24 cellular contexts compared by ENCODE assay signal in the genomic region with DNA sequence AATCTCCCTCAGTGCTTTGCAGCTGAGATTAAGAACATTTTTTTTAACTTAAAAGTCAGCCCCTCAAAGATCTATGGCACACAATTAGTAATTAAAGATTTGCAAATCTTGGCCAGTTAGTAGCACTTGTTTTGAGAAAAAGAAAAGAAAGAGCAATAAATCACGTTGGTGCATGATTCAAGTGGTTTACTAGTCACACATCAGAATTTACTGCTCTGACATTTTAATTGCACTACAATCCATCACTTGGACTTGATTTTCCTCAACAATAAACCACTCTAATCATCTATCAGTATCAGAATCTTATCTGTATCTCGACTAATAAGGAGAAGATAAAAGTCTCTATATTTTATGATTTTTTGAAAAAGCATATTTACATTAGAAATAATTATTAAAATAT.
DNase-seq lines count a peak whose midpoint lies in the region; ATAC-seq, FAIRE-seq and TF ChIP-seq lines count a peak whose summit lies in the region.
"Had no signal": no experiment of that assay in that cellular context is flagged by ENCODE, and none has a peak within 500 bp of the region (broad histone marks: within the 10 kb centered on the region; RNA-seq: fewer than 3 reads in every experiment).

No MANE protein-coding gene starts in this region.

- peak; percentile 67 for FAIRE-seq in G401.6 (lab: Jason Lieb, UNC)
- no peak for FAIRE-seq in H54 (lab: Jason Lieb, UNC)
- FAIRE-seq: A549, D721Med, GM12891, GM18507 had no signal

- H3K79me2 ChIP-seq in OCI-LY7 (ENCODE audit: insufficient read depth, low read depth, low read length) = no peaks in the 10 kb centered on the region

- BruUV-seq in OCI-LY7 (replicated peaks; lab: Mats Ljungman, UMichigan) = no TSS peak

- ATAC-seq in GM21381 (IDR thresholded peaks at IDR 0.05; ENCODE audit: unreplicated experiment) (no peak), HG03439 (IDR thresholded peaks at IDR 0.05; ENCODE audit: unreplicated experiment) (no peak)
- ATAC-seq: A549 had no signal

- no peak overlapping the region for H3K4me3 ChIP-seq in OCI-LY7 (ENCODE audit: low read depth, low read length, poor library complexity, severe bottlenecking)
- H3K4me3 ChIP-seq: A549; BLaER1 treated with 17β-estradiol and CSF1 and Interleukin-3, amounts not matched to agents 10 nM and 100 nM; GM23248; HAP-1 had no signal

- H3K27ac ChIP-seq in OCI-LY7 (ENCODE audit: low read depth, low read length, poor library complexity, severe bottlenecking) = no peak overlapping the region
- H3K27ac ChIP-seq: A549; BLaER1 treated with 17β-estradiol and CSF1 and Interleukin-3, amounts not matched to agents 10 nM and 100 nM; GM23248 had no signal

- H3K9me3 ChIP-seq in OCI-LY7 (ENCODE audit: low read length) = no peaks in the 10 kb centered on the region
- H3K9me3 ChIP-seq: A549; BE2C; BLaER1 treated with 17β-estradiol and CSF1 and Interleukin-3, amounts not matched to agents 10 nM and 100 nM; HAP-1 had no signal

- TF ChIP-seq POLR2A in H54 (IDR thresholded peaks at IDR 0.05; ENCODE audit: low read depth, low read length) = no peak

- no peaks in the 10 kb centered on the region for H3K36me3 ChIP-seq in OCI-LY7 (ENCODE audit: insufficient read depth, low read length)
- H3K36me3 ChIP-seq: BE2C, HAP-1 had no signal

- H3K4me2 ChIP-seq in OCI-LY7 (ENCODE audit: low read length) = no peak overlapping the region
- H3K4me2 ChIP-seq: A549; BLaER1 treated with 17β-estradiol and CSF1 and Interleukin-3, amounts not matched to agents 10 nM and 100 nM had no signal

- POLR2A ChIA-PET in HEK293T (lab: Yijun Ruan, JAX) (no interaction called here), OCI-LY7 (lab: Charles Lee) (interaction anchor here (1.2 to 1.5 kb wide), 3 partner anchors 12 to 14 kb away, joined by 3 to 6 read pairs (median 3); no protein-coding TSS in a partner anchor)

- no peaks in the 10 kb centered on the region for H3K9me2 ChIP-seq in OCI-LY7 (ENCODE audit: insufficient read depth, low read length)

- 0 out of 2 replicates have a peak overlapping the region, but pooled peaks have one; percentile 32 for H2AFZ ChIP-seq in OCI-LY7 (ENCODE audit: low read length)
- H2AFZ ChIP-seq: GM23248 had no signal

- no peaks in the 10 kb centered on the region for H4K20me1 ChIP-seq in OCI-LY7 (ENCODE audit: insufficient read depth, low read length)
- H4K20me1 ChIP-seq: BLaER1 treated with 17β-estradiol and CSF1 and Interleukin-3, amounts not matched to agents 10 nM and 100 nM had no signal

- CTCF ChIA-PET in HEK293T (lab: Yijun Ruan, JAX) (no interaction called here), OCI-LY7 (lab: Charles Lee; ENCODE audit: unreplicated experiment) (no interaction called here)

- TF ChIP-seq CTCF in OCI-LY7 (conservative IDR thresholded peaks at IDR 0.05; ENCODE audit: low read length) = no peak

- H3K4me1 ChIP-seq in OCI-LY7 (ENCODE audit: insufficient read depth, low read length, poor library complexity, severe bottlenecking) = no peaks in the 10 kb centered on the region
- H3K4me1 ChIP-seq: A549; BE2C; BLaER1 treated with 17β-estradiol and CSF1 and Interleukin-3, amounts not matched to agents 10 nM and 100 nM; HAP-1 had no signal

- DNase-seq in HEK293T (ENCODE audit: extremely low spot score) (no peak), OCI-LY7 (ENCODE audit: low spot score) (no peak), left kidney (ENCODE audit: low read depth, low spot score) (peak; percentile 58), H54 (ENCODE audit: insufficient read length, low spot score) (no peak)
- DNase-seq: 8988T; ACHN; AML-193; BE2C; CD4-positive, alpha-beta T cell; CD8-positive, alpha-beta memory T cell; DMS 273 treated with DMSO at 0.1 percent for 48 hours; DMS79; EL; GF-D8; GM23248 had no signal

- intact Hi-C loops in OCI-LY7 (cut with micrococcal nuclease; ENCODE audit: unreplicated experiment) = no loop called here

TF ChIP-seq in HEK293T, 16 proteins besides CTCF, POLR2A, EP300 and RAD21:
- TF ChIP-seq CTBP1 (IDR thresholded peaks at IDR 0.05; ENCODE audit: borderline replicate concordance) (peak; percentile 10; the same call in 1 of the 2 replicates), HDGF (IDR thresholded peaks at IDR 0.05; ENCODE audit: borderline replicate concordance) (no peak)
- TF ChIP-seq, protein P1, sequence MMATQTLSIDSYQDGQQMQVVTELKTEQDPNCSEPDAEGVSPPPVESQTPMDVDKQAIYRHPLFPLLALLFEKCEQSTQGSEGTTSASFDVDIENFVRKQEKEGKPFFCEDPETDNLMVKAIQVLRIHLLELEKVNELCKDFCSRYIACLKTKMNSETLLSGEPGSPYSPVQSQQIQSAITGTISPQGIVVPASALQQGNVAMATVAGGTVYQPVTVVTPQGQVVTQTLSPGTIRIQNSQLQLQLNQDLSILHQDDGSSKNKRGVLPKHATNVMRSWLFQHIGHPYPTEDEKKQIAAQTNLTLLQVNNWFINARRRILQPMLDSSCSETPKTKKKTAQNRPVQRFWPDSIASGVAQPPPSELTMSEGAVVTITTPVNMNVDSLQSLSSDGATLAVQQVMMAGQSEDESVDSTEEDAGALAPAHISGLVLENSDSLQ (IDR thresholded peaks at IDR 0.05) = peak; percentile 94
